8 cellular contexts compared by ENCODE assay signal in the genomic region with DNA sequence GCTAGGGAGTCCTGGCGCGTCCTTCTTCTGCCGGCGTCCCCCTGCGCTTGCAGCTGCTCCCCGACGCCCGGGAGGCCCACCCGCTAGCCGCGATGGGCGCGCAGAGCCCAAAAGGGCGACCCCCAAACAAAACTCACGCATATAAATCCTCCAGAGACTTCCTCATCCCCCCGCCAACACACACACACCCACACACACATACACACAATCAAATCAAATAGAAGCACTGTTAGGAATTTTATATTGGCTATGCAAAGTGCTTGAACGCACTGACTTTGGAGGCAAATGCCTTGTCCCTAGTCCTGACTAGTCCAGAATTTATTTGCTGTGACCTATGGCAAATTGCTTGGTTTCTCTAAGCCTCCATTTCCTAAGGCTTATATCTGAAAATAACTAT. TPM values are rescaled to one million over a fixed set of nuclear protein-coding genes. Genes with fewer than 3 reads are reported as not detected.
DNase-seq lines count a peak whose midpoint lies in the region; ATAC-seq and TF ChIP-seq lines count a peak whose summit lies in the region.

No MANE protein-coding gene starts in this region.

- no peak overlapping the region for H3K4me2 ChIP-seq in neural cell (ENCODE audit: low read length)

- no peak overlapping the region for H3K4me3 ChIP-seq in CD4-positive, CD25-positive, alpha-beta regulatory T cell (ENCODE audit: low read depth, low read length)
- H3K4me3 ChIP-seq in MG63, result peak overlapping the region; percentile 66
- peak overlapping the region; percentile 87 to 89 for H3K4me3 ChIP-seq in duodenal mucosa (ENCODE audit: low read depth in 1 of 2, low read length in 2 of 2)
- peak overlapping the region; percentile 73 for H3K4me3 ChIP-seq in neural cell (ENCODE audit: low read length)

- DNase-seq in CD4-positive, CD25-positive, alpha-beta regulatory T cell, result no peak
- DNase-seq in MG63, result no peak
- DNase-seq in putamen (ENCODE audit: low spot score), result no peak
- DNase-seq in NOMO-1 treated with dmso at 0.1 percent for 144 hours (lab: John Stamatoyannopoulos, UW; ENCODE audit: unreplicated experiment), result no peak
- no peak for DNase-seq in activated CD4-positive, alpha-beta T cell treated with anti-CD3 and anti-CD28 coated beads, Interleukin-2, amount 50 U/mL, for 4 hours
- DNase-seq in RPMI8226, result no peak

- H3K27me3 ChIP-seq in CD4-positive, CD25-positive, alpha-beta regulatory T cell (ENCODE audit: control insufficient read depth, insufficient read depth, low read length), result peaks cover 16% of the 10 kb centered on the region
- H3K27me3 ChIP-seq in MG63, result no peaks in the 10 kb centered on the region
- H3K27me3 ChIP-seq in duodenal mucosa (ENCODE audit: control insufficient read depth in 1 of 2, insufficient read depth in 2 of 2, low read length in 2 of 2), result no peaks in the 10 kb centered on the region
- H3K27me3 ChIP-seq in neural cell (ENCODE audit: insufficient read depth, low read depth, low read length), result peaks cover 38% of the 10 kb centered on the region

- H3K4me3 Mint-ChIP-seq in CD4-positive, CD25-positive, alpha-beta regulatory T cell, result peak overlapping the region; percentile 48 to 80 (median 72)

- no peaks in the 10 kb centered on the region for H3K9me3 ChIP-seq in CD4-positive, CD25-positive, alpha-beta regulatory T cell (ENCODE audit: control insufficient read depth in 2 of 2, low read length in 2 of 2)
- H3K9me3 ChIP-seq in MG63, result no peaks in the 10 kb centered on the region
- H3K9me3 ChIP-seq in duodenal mucosa (ENCODE audit: control insufficient read depth in 1 of 2, low read length in 2 of 2), result no peaks in the 10 kb centered on the region
- H3K9me3 ChIP-seq in neural cell (ENCODE audit: low read length), result no peaks in the 10 kb centered on the region

- peaks cover 73% of the 10 kb centered on the region for H3K27me3 Mint-ChIP-seq in CD4-positive, CD25-positive, alpha-beta regulatory T cell

- H3K9me2 ChIP-seq in neural cell (ENCODE audit: insufficient read depth, low read length), result no peaks in the 10 kb centered on the region

- TF ChIP-seq RAD21 in neural cell (conservative IDR thresholded peaks at IDR 0.05), result no peak

- TF ChIP-seq EP300 in neural cell (conservative IDR thresholded peaks at IDR 0.05; ENCODE audit: poor library complexity, severe bottlenecking), result no peak

- H3F3A ChIP-seq in neural cell (ENCODE audit: insufficient read depth, low read length, poor library complexity, severe bottlenecking), result no peaks in the 10 kb centered on the region

- peak overlapping the region; percentile 27 to 66 for H3K9ac ChIP-seq in duodenal mucosa (ENCODE audit: low read depth in 1 of 2, low read length in 2 of 2)
- no peak overlapping the region for H3K9ac ChIP-seq in neural cell (ENCODE audit: low read length)

- H3K27ac Mint-ChIP-seq in CD4-positive, CD25-positive, alpha-beta regulatory T cell, result no peak overlapping the region

- peaks cover 0 to 1% (median 0%) of the 10 kb centered on the region in 7 donors for H3K9me3 Mint-ChIP-seq in CD4-positive, CD25-positive, alpha-beta regulatory T cell

- no peak overlapping the region for H3K27ac ChIP-seq in CD4-positive, CD25-positive, alpha-beta regulatory T cell (ENCODE audit: insufficient read depth, low read length, poor library complexity, severe bottlenecking)
- H3K27ac ChIP-seq in duodenal mucosa (ENCODE audit: low read depth, low read length) (no peak overlapping the region), neural cell (ENCODE audit: low read length) (no peak overlapping the region)

- H3K4me1 Mint-ChIP-seq in CD4-positive, CD25-positive, alpha-beta regulatory T cell, result peaks cover 0 to 23% (median 13%) of the 10 kb centered on the region in 4 donors

- no peaks in the 10 kb centered on the region for H3K79me2 ChIP-seq in neural cell (replicated peaks; ENCODE audit: insufficient read depth, low read length)

- no peak for TF ChIP-seq CTCF in neural cell (IDR thresholded peaks at IDR 0.05; ENCODE audit: poor library complexity, severe bottlenecking)

- no peaks in the 10 kb centered on the region for H3K36me3 Mint-ChIP-seq in CD4-positive, CD25-positive, alpha-beta regulatory T cell

- H3K36me3 ChIP-seq in CD4-positive, CD25-positive, alpha-beta regulatory T cell (ENCODE audit: control insufficient read depth, insufficient read depth, low read length), result no peaks in the 10 kb centered on the region
- H3K36me3 ChIP-seq in MG63 (no peaks in the 10 kb centered on the region), duodenal mucosa (ENCODE audit: control insufficient read depth in 1 of 2, insufficient read depth in 2 of 2, low read length in 2 of 2) (no peaks in the 10 kb centered on the region), neural cell (ENCODE audit: insufficient read depth, low read length) (no peaks in the 10 kb centered on the region)

- H4K20me1 ChIP-seq in neural cell (ENCODE audit: insufficient read depth), result no peaks in the 10 kb centered on the region

- H2AFZ ChIP-seq in neural cell (ENCODE audit: low read depth, low read length), result no peak overlapping the region

- H3K4me1 ChIP-seq in CD4-positive, CD25-positive, alpha-beta regulatory T cell (ENCODE audit: control insufficient read depth, insufficient read depth, low read length, poor library complexity, severe bottlenecking), result peaks cover 13% of the 10 kb centered on the region
- H3K4me1 ChIP-seq in duodenal mucosa (ENCODE audit: control insufficient read depth in 1 of 2, insufficient read depth in 2 of 2, low read length in 2 of 2), result peaks cover 9 to 11% of the 10 kb centered on the region in 2 donors

- no peak for ATAC-seq in CD4-positive, CD25-positive, alpha-beta regulatory T cell (ENCODE audit: low read depth in 2 of 2)

TF ChIP-seq in neural cell, 6 proteins besides CTCF, POLR2A, EP300 and RAD21:
- TF ChIP-seq MXI1 (conservative IDR thresholded peaks at IDR 0.05; ENCODE audit: poor library complexity, severe bottlenecking) (no peak), POLR2AphosphoS5 (IDR thresholded peaks at IDR 0.05) (no peak), SMC3 (conservative IDR thresholded peaks at IDR 0.05; ENCODE audit: poor library complexity) (no peak), EZH2 (IDR thresholded peaks at IDR 0.05; ENCODE audit: borderline replicate concordance, insufficient read depth, low read length, poor library complexity, severe bottlenecking) (no peak), TAF1 (IDR thresholded peaks at IDR 0.05; ENCODE audit: low read depth) (no peak)
- TF ChIP-seq, protein P1, sequence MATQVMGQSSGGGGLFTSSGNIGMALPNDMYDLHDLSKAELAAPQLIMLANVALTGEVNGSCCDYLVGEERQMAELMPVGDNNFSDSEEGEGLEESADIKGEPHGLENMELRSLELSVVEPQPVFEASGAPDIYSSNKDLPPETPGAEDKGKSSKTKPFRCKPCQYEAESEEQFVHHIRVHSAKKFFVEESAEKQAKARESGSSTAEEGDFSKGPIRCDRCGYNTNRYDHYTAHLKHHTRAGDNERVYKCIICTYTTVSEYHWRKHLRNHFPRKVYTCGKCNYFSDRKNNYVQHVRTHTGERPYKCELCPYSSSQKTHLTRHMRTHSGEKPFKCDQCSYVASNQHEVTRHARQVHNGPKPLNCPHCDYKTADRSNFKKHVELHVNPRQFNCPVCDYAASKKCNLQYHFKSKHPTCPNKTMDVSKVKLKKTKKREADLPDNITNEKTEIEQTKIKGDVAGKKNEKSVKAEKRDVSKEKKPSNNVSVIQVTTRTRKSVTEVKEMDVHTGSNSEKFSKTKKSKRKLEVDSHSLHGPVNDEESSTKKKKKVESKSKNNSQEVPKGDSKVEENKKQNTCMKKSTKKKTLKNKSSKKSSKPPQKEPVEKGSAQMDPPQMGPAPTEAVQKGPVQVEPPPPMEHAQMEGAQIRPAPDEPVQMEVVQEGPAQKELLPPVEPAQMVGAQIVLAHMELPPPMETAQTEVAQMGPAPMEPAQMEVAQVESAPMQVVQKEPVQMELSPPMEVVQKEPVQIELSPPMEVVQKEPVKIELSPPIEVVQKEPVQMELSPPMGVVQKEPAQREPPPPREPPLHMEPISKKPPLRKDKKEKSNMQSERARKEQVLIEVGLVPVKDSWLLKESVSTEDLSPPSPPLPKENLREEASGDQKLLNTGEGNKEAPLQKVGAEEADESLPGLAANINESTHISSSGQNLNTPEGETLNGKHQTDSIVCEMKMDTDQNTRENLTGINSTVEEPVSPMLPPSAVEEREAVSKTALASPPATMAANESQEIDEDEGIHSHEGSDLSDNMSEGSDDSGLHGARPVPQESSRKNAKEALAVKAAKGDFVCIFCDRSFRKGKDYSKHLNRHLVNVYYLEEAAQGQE (IDR thresholded peaks at IDR 0.05; ENCODE audit: borderline replicate concordance), result no peak

RNA-seq across cellular contexts. Expression of gene CRYM, which starts 23.8 kb away (rescaled TPM):
- not detected for total RNA-seq in CD4-positive, CD25-positive, alpha-beta regulatory T cell
- polyA plus RNA-seq in CD4-positive, CD25-positive, alpha-beta regulatory T cell, result not detected
- total RNA-seq in MG63 (2014; rRNA removed; shearing (Covaris generic); ENCODE audit: low replicate concordance), result not detected in 2 replicates
- 3.8 TPM in 1 of 2 replicates, not detected in the other for polyA plus RNA-seq in neural cell
- 1.2 TPM in 1 of 2 replicates, not detected in the other for polyA minus RNA-seq in neural cell
